In the genomic region with DNA sequence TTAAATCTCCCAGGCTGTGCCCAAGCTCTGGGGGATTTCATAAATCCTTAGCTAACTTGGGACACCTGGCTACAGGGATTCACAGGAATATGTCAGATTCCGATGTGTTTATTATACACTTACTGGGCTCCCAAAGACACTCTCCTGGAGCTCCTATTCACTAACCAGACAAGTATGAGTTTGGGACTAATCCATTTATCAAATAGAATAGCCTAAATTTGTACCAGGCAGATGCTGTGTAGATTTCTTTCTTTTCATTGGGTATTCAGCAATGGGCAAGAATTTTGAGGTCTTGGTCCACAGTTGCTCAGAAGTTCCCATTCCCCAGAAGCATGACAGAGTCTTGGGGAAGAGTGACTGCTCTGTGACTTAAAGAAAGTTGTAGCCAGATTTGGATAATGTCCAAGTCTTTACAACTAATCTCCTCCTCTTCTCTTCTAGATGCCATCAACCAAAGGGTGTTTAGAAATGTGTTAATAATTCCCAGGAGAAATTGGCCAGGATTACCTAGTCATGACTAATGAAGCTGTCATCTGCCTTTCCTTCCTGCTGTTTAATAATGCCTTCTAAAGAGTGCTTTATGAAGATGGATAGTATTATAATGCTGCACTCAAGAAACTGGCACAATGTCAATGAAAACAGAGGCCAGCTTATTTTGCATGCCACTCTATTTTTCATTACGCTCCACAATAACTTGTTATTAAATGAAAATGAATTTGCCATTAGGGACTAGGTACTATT, we compare ENCODE assay signal across 13 cellular contexts.
DNase-seq lines count a peak whose midpoint lies in the region; ATAC-seq, FAIRE-seq and TF ChIP-seq lines count a peak whose summit lies in the region.
"Had no signal": no experiment of that assay in that cellular context is flagged by ENCODE, and none has a peak within 500 bp of the region (broad histone marks: within the 10 kb centered on the region; RNA-seq: fewer than 3 reads in every experiment).

No MANE protein-coding gene starts in this region.

- WGBS in pancreas, 2 donors: 60 to 74% methylated on average over 2 of the region's 2 CpGs
- 49% methylated on average over 2 of the region's 2 CpGs for WGBS in lower leg skin, 2 donors

- POLR2A ChIA-PET in HEK293T (lab: Yijun Ruan, JAX): interaction anchor here (0.7 kb wide), 1 partner anchor 865 kb away, joined by 4 read pairs; no protein-coding TSS in a partner anchor
- POLR2A ChIA-PET in activated CD4-positive, alpha-beta memory T cell treated with anti-CD3 and anti-CD28 coated beads, Interleukin-2, amount 10 ng/mL, durations not matched to agents 7 days and 5 days (lab: Charles Lee): no interaction called here

- ATAC-seq in pancreas: peak; percentile 69 to 88 (median 86)
- ATAC-seq in activated naive CD8-positive, alpha-beta T cell treated with anti-CD3 and anti-CD28 coated beads, Interleukin-2, amount 50 U/mL, for 24 hours: no peak
- ATAC-seq: activated naive CD4-positive, alpha-beta T cell treated with anti-CD3 and anti-CD28 coated beads, Interleukin-2, amount 50 U/mL, for 72 hours had no signal

- H3K9me3 ChIP-seq in pancreas: no peaks in the 10 kb centered on the region

- no peaks in the 10 kb centered on the region for H3K36me3 ChIP-seq in pancreas
- H3K36me3 ChIP-seq: Peyer's patch, thoracic aorta had no signal

- intact Hi-C loops in pancreas (cut with DNase I) (no loop called here), lower leg skin (cut with DNase I; ENCODE audit: low total_unique reads) (no loop called here)

- TF ChIP-seq CTCF in pancreas (IDR thresholded peaks at IDR 0.05): no peak
- TF ChIP-seq CTCF in lower leg skin (IDR thresholded peaks at IDR 0.05): no peak

- no peak overlapping the region for H3K27ac ChIP-seq in pancreas
- H3K27ac ChIP-seq: Peyer's patch, thoracic aorta had no signal

- DNase-seq in HEK293T (ENCODE audit: extremely low spot score): peak; percentile 39
- DNase-seq in NCI-H69 (lab: John Stamatoyannopoulos, UW): peak; percentile 82
- DNase-seq in dermis blood vessel endothelial cell: peak; percentile 94
- DNase-seq in pancreas: no peak
- DNase-seq in lower leg skin (ENCODE audit: low spot score in 2 of 2): no peak
- no peak for DNase-seq in activated naive CD8-positive, alpha-beta T cell treated with anti-CD3 and anti-CD28 coated beads, Interleukin-2, amount 50 U/mL, for 24 hours
- DNase-seq in activated CD4-positive, alpha-beta memory T cell treated with anti-CD3 and anti-CD28 coated beads, Interleukin-2, amount 10 ng/mL, durations not matched to agents 7 days and 5 days: no peak
- DNase-seq in frontal cortex (ENCODE audit: low spot score in 2 of 2): no peak
- DNase-seq: activated CD4-positive, alpha-beta T cell treated with anti-CD3 and anti-CD28 coated beads for 1 hour; KG1; Peyer's patch had no signal

- no peak overlapping the region for H3K4me3 Mint-ChIP-seq in activated naive CD8-positive, alpha-beta T cell treated with anti-CD3 and anti-CD28 coated beads, Interleukin-2, amount 50 U/mL, for 24 hours
- H3K4me3 Mint-ChIP-seq in activated CD4-positive, alpha-beta memory T cell treated with anti-CD3 and anti-CD28 coated beads, Interleukin-2, amount 10 ng/mL, durations not matched to agents 7 days and 5 days: no peak overlapping the region

- H3K4me3 ChIP-seq in pancreas (no peak overlapping the region), lower leg skin (ENCODE audit: low read depth, poor library complexity, severe bottlenecking) (no peak overlapping the region)
- H3K4me3 ChIP-seq: Peyer's patch, thoracic aorta had no signal

- H3K27me3 ChIP-seq in pancreas: no peaks in the 10 kb centered on the region
- H3K27me3 ChIP-seq: Peyer's patch had no signal

- H3K9me3 Mint-ChIP-seq in activated naive CD8-positive, alpha-beta T cell treated with anti-CD3 and anti-CD28 coated beads, Interleukin-2, amount 50 U/mL, for 24 hours: peaks cover 12% of the 10 kb centered on the region
- H3K9me3 Mint-ChIP-seq in activated CD4-positive, alpha-beta memory T cell treated with anti-CD3 and anti-CD28 coated beads, Interleukin-2, amount 10 ng/mL, durations not matched to agents 7 days and 5 days: no peaks in the 10 kb centered on the region

- no peaks in the 10 kb centered on the region for H3K4me1 ChIP-seq in pancreas
- H3K4me1 ChIP-seq: Peyer's patch had no signal

- TF ChIP-seq POLR2A in lower leg skin (IDR thresholded peaks at IDR 0.05): no peak

- no peaks in the 10 kb centered on the region for H3K27me3 Mint-ChIP-seq in activated naive CD8-positive, alpha-beta T cell treated with anti-CD3 and anti-CD28 coated beads, Interleukin-2, amount 50 U/mL, for 24 hours
- peaks cover 3% of the 10 kb centered on the region for H3K27me3 Mint-ChIP-seq in activated CD4-positive, alpha-beta memory T cell treated with anti-CD3 and anti-CD28 coated beads, Interleukin-2, amount 10 ng/mL, durations not matched to agents 7 days and 5 days

- no peaks in the 10 kb centered on the region for H3K36me3 Mint-ChIP-seq in activated naive CD8-positive, alpha-beta T cell treated with anti-CD3 and anti-CD28 coated beads, Interleukin-2, amount 50 U/mL, for 24 hours (ENCODE audit: low read depth)
- no peaks in the 10 kb centered on the region for H3K36me3 Mint-ChIP-seq in activated CD4-positive, alpha-beta memory T cell treated with anti-CD3 and anti-CD28 coated beads, Interleukin-2, amount 10 ng/mL, durations not matched to agents 7 days and 5 days (ENCODE audit: low read depth)

- H3K27ac Mint-ChIP-seq in activated naive CD8-positive, alpha-beta T cell treated with anti-CD3 and anti-CD28 coated beads, Interleukin-2, amount 50 U/mL, for 24 hours: no peak overlapping the region
- H3K27ac Mint-ChIP-seq in activated CD4-positive, alpha-beta memory T cell treated with anti-CD3 and anti-CD28 coated beads, Interleukin-2, amount 10 ng/mL, durations not matched to agents 7 days and 5 days: no peak overlapping the region
- H3K27ac Mint-ChIP-seq: activated naive CD4-positive, alpha-beta T cell treated with anti-CD3 and anti-CD28 coated beads, Interleukin-2, amount 50 U/mL, for 72 hours had no signal

- H3K4me1 Mint-ChIP-seq in activated naive CD8-positive, alpha-beta T cell treated with anti-CD3 and anti-CD28 coated beads, Interleukin-2, amount 50 U/mL, for 24 hours: no peaks in the 10 kb centered on the region
- no peaks in the 10 kb centered on the region for H3K4me1 Mint-ChIP-seq in activated CD4-positive, alpha-beta memory T cell treated with anti-CD3 and anti-CD28 coated beads, Interleukin-2, amount 10 ng/mL, durations not matched to agents 7 days and 5 days

- CTCF ChIA-PET in HEK293T (lab: Yijun Ruan, JAX): interaction anchor here (0.6 to 1.0 kb wide), 3 partner anchors 15 to 953 kb away, joined by 4 to 7 read pairs (median 6); no protein-coding TSS in a partner anchor
- CTCF ChIA-PET in activated CD4-positive, alpha-beta memory T cell treated with anti-CD3 and anti-CD28 coated beads, Interleukin-2, amount 10 ng/mL, durations not matched to agents 7 days and 5 days (lab: Charles Lee): interaction anchor here (1.3 kb wide), 1 partner anchor 14 kb away, joined by 4 read pairs; no protein-coding TSS in a partner anchor

- FAIRE-seq in pancreas (lab: Jason Lieb, UNC): no peak
- no peak for FAIRE-seq in frontal cortex (lab: Jason Lieb, UNC)

TF ChIP-seq in HEK293T, 16 proteins besides CTCF, POLR2A, EP300 and RAD21:
- TF ChIP-seq HDGF (IDR thresholded peaks at IDR 0.05; ENCODE audit: borderline replicate concordance) (no peak), LEF1 (IDR thresholded peaks at IDR 0.05; ENCODE audit: borderline replicate concordance) (0 out of 2 replicates have a peak, but pooled peaks have one; percentile 74), FOXA1 (IDR thresholded peaks at IDR 0.05) (no peak), CTBP1 (IDR thresholded peaks at IDR 0.05; ENCODE audit: borderline replicate concordance) (peak; percentile 87), L3MBTL2 (conservative IDR thresholded peaks at IDR 0.05) (no peak), FOXM1 (IDR thresholded peaks at IDR 0.05; ENCODE audit: borderline replicate concordance) (no peak), FOXK2 (IDR thresholded peaks at IDR 0.05) (no peak), NFRKB (IDR thresholded peaks at IDR 0.05) (no peak), ZNF384 (IDR thresholded peaks at IDR 0.05) (no peak), BHLHE40 (IDR thresholded peaks at IDR 0.05; ENCODE audit: borderline replicate concordance) (no peak), SUZ12 (IDR thresholded peaks at IDR 0.05) (no peak), SP1 (IDR thresholded peaks at IDR 0.05) (no peak), ARNT (IDR thresholded peaks at IDR 0.05) (peak; percentile 78), ELF4 (IDR thresholded peaks at IDR 0.05) (no peak), TARDBP (IDR thresholded peaks at IDR 0.05) (no peak)
- TF ChIP-seq, protein P1, sequence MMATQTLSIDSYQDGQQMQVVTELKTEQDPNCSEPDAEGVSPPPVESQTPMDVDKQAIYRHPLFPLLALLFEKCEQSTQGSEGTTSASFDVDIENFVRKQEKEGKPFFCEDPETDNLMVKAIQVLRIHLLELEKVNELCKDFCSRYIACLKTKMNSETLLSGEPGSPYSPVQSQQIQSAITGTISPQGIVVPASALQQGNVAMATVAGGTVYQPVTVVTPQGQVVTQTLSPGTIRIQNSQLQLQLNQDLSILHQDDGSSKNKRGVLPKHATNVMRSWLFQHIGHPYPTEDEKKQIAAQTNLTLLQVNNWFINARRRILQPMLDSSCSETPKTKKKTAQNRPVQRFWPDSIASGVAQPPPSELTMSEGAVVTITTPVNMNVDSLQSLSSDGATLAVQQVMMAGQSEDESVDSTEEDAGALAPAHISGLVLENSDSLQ (IDR thresholded peaks at IDR 0.05): peak; percentile 96

Comparison
In these comparisons a context has a peak if more than half of its experiments do, and no peak if none do; other contexts are left out.
1. DNase-seq: peak in HEK293T (single experiment), NCI-H69 (single experiment) and dermis blood vessel endothelial cell (single experiment); none in pancreas (0 of 6), lower leg skin (0 of 2), activated naive CD8-positive, alpha-beta T cell treated with anti-CD3 and anti-CD28 coated beads, Interleukin-2, amount 50 U/mL, for 24 hours (single experiment), activated CD4-positive, alpha-beta memory T cell treated with anti-CD3 and anti-CD28 coated beads, Interleukin-2, amount 10 ng/mL, durations not matched to agents 7 days and 5 days (single experiment) and frontal cortex (0 of 2).